In genomic region chr4:10183462-10183861, GRCh38 we compare ENCODE assay signal across 1 cellular context.
TF ChIP-seq lines count a peak whose summit lies in the region.

No MANE protein-coding gene starts in this region.

TF ChIP-seq in K562, 482 proteins besides CTCF, POLR2A, EP300 and RAD21 (continued from another document):
- no peak for TF ChIP-seq ZNF780A (CRISPR knock-in tag; IDR thresholded peaks at IDR 0.05)
- TF ChIP-seq BACH1 (tag; IDR thresholded peaks at IDR 0.05) = peak; percentile 65; the same call in 1 of the 2 replicates
- TF ChIP-seq LCOR (CRISPR knock-in tag; IDR thresholded peaks at IDR 0.05) = no peak
- no peak for TF ChIP-seq ARID3B (CRISPR knock-in tag; IDR thresholded peaks at IDR 0.05; ENCODE audit: borderline replicate concordance)
- TF ChIP-seq SIN3A (IDR thresholded peaks at IDR 0.05; ENCODE audit: borderline replicate concordance in 2 of 2, control insufficient read depth in 1 of 2, low read depth in 2 of 2, low read length in 2 of 2) = no peak
- TF ChIP-seq GATAD2B (IDR thresholded peaks at IDR 0.05; ENCODE audit: borderline replicate concordance) = no peak
- TF ChIP-seq U2AF2 (optimal IDR thresholded peaks at IDR 0.05; ENCODE audit: low read depth, low read length) = no peak
- TF ChIP-seq ZNF707 (CRISPR knock-in tag; conservative IDR thresholded peaks at IDR 0.05) = 0 out of 2 replicates have a peak, but pooled peaks have one; percentile 25
- TF ChIP-seq ZNF830 (CRISPR knock-in tag; IDR thresholded peaks at IDR 0.05) = no peak
- no peak for TF ChIP-seq FOXM1 (IDR thresholded peaks at IDR 0.05; ENCODE audit: low read depth)
- TF ChIP-seq FOXM1 (CRISPR knock-in tag; IDR thresholded peaks at IDR 0.05; ENCODE audit: low read depth) = no peak
- no peak for TF ChIP-seq MEIS2 (IDR thresholded peaks at IDR 0.05; ENCODE audit: partially characterized antibody)
- TF ChIP-seq SPI1 (IDR thresholded peaks at IDR 0.05; ENCODE audit: borderline replicate concordance, low read depth, low read length) = no peak
- TF ChIP-seq, protein P1, sequence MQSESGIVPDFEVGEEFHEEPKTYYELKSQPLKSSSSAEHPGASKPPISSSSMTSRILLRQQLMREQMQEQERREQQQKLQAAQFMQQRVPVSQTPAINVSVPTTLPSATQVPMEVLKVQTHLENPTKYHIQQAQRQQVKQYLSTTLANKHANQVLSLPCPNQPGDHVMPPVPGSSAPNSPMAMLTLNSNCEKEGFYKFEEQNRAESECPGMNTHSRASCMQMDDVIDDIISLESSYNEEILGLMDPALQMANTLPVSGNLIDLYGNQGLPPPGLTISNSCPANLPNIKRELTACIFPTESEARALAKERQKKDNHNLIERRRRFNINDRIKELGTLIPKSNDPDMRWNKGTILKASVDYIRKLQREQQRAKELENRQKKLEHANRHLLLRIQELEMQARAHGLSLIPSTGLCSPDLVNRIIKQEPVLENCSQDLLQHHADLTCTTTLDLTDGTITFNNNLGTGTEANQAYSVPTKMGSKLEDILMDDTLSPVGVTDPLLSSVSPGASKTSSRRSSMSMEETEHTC (IDR thresholded peaks at IDR 0.05) = no peak
- TF ChIP-seq POU5F1 (IDR thresholded peaks at IDR 0.05; ENCODE audit: borderline replicate concordance, low read depth, low read length, partially characterized antibody) = no peak
- no peak for TF ChIP-seq SMC3 (conservative IDR thresholded peaks at IDR 0.05; ENCODE audit: insufficient read depth, low read depth, low read length)
- TF ChIP-seq NFIX (CRISPR knock-in tag; IDR thresholded peaks at IDR 0.05; ENCODE audit: low read depth) = no peak
- TF ChIP-seq HCFC1 (IDR thresholded peaks at IDR 0.05; ENCODE audit: low read depth, low read length) = no peak
- TF ChIP-seq ARID4B (CRISPR knock-in tag; IDR thresholded peaks at IDR 0.05) = no peak
- TF ChIP-seq TFAP4 (CRISPR knock-in tag; IDR thresholded peaks at IDR 0.05; ENCODE audit: borderline replicate concordance) = no peak
- TF ChIP-seq, protein P2, sequence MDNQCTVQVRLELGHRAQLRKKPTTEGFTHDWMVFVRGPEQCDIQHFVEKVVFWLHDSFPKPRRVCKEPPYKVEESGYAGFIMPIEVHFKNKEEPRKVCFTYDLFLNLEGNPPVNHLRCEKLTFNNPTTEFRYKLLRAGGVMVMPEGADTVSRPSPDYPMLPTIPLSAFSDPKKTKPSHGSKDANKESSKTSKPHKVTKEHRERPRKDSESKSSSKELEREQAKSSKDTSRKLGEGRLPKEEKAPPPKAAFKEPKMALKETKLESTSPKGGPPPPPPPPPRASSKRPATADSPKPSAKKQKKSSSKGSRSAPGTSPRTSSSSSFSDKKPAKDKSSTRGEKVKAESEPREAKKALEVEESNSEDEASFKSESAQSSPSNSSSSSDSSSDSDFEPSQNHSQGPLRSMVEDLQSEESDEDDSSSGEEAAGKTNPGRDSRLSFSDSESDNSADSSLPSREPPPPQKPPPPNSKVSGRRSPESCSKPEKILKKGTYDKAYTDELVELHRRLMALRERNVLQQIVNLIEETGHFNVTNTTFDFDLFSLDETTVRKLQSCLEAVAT (IDR thresholded peaks at IDR 0.05) = peak in 1 of 2 experiments; percentile 27; a peak in 3 of 4 replicates
- no peak for TF ChIP-seq ZNF165 (CRISPR knock-in tag; IDR thresholded peaks at IDR 0.05; ENCODE audit: borderline replicate concordance)
- TF ChIP-seq SIRT6 (IDR thresholded peaks at IDR 0.05; ENCODE audit: low read depth, low read length) = no peak
- TF ChIP-seq CREB3L1 (IDR thresholded peaks at IDR 0.05; ENCODE audit: borderline replicate concordance, low read depth) = no peak
- TF ChIP-seq, protein P3, sequence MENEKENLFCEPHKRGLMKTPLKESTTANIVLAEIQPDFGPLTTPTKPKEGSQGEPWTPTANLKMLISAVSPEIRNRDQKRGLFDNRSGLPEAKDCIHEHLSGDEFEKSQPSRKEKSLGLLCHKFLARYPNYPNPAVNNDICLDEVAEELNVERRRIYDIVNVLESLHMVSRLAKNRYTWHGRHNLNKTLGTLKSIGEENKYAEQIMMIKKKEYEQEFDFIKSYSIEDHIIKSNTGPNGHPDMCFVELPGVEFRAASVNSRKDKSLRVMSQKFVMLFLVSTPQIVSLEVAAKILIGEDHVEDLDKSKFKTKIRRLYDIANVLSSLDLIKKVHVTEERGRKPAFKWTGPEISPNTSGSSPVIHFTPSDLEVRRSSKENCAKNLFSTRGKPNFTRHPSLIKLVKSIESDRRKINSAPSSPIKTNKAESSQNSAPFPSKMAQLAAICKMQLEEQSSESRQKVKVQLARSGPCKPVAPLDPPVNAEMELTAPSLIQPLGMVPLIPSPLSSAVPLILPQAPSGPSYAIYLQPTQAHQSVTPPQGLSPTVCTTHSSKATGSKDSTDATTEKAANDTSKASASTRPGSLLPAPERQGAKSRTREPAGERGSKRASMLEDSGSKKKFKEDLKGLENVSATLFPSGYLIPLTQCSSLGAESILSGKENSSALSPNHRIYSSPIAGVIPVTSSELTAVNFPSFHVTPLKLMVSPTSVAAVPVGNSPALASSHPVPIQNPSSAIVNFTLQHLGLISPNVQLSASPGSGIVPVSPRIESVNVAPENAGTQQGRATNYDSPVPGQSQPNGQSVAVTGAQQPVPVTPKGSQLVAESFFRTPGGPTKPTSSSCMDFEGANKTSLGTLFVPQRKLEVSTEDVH (IDR thresholded peaks at IDR 0.05; ENCODE audit: low read depth, partially characterized antibody) = no peak
- no peak for TF ChIP-seq MTF1 (CRISPR knock-in tag; IDR thresholded peaks at IDR 0.05; ENCODE audit: borderline replicate concordance)
- no peak; the same call in 1 of the 2 replicates for TF ChIP-seq RFX7 (CRISPR knock-in tag; IDR thresholded peaks at IDR 0.05)
- TF ChIP-seq IRF1 (CRISPR knock-in tag; IDR thresholded peaks at IDR 0.05; ENCODE audit: borderline replicate concordance) = no peak
- TF ChIP-seq NFIC (IDR thresholded peaks at IDR 0.05) = no peak
- no peak for TF ChIP-seq MAFK (IDR thresholded peaks at IDR 0.05; ENCODE audit: low read length)
- no peak for TF ChIP-seq RBM17 (IDR thresholded peaks at IDR 0.05; ENCODE audit: borderline replicate concordance, low read depth, low read length)
- no peak for TF ChIP-seq ZNF124 (CRISPR knock-in tag; IDR thresholded peaks at IDR 0.05)
- TF ChIP-seq MAX (CRISPR knock-in tag; IDR thresholded peaks at IDR 0.05) = no peak
- TF ChIP-seq CHCHD3 (CRISPR knock-in tag; IDR thresholded peaks at IDR 0.05) = no peak
- no peak for TF ChIP-seq HDAC6 (IDR thresholded peaks at IDR 0.05; ENCODE audit: low read depth, low read length)
- TF ChIP-seq ZNF644 (tag; IDR thresholded peaks at IDR 0.05; ENCODE audit: low read depth) = peak; percentile 94
- TF ChIP-seq ZC3H4 (CRISPR knock-in tag; IDR thresholded peaks at IDR 0.05; ENCODE audit: borderline replicate concordance) = no peak
TF ChIP-seq in K562: peak in this region for 103.
